In genomic region chr7:98964596-98964995, GRCh38 we compare ENCODE assay signal across 8 cellular contexts.
"Had no signal": no experiment of that assay in that cellular context is flagged by ENCODE, and none has a peak within 500 bp of the region (broad histone marks: within the 10 kb centered on the region; RNA-seq: fewer than 3 reads in every experiment).

No MANE protein-coding gene starts in this region.

- H3K27ac Mint-ChIP-seq: HFFc6, IgD-negative memory B cell had no signal

- DNase-seq: GM23248, GOT3, H7, HFFc6, KBM-7 had no signal

- H3K27me3 Mint-ChIP-seq: IgD-negative memory B cell had no signal

- H3K4me3 ChIP-seq: GM23248, HAP-1 had no signal

- H3K9me3 Mint-ChIP-seq: HFFc6, IgD-negative memory B cell had no signal

- H3K4me1 ChIP-seq: HAP-1 had no signal

- H3K27ac ChIP-seq: GM23248, HL-60 had no signal

- H3K4me3 Mint-ChIP-seq: HFFc6, IgD-negative memory B cell had no signal

- H3K4me1 Mint-ChIP-seq: IgD-negative memory B cell had no signal

- H3K9me3 ChIP-seq: HAP-1 had no signal
